In genomic region chr2:231000211-231000904, GRCh38 we compare ENCODE assay signal across 17 cellular contexts. TPM values are rescaled to one million over a fixed set of nuclear protein-coding genes. Genes with fewer than 3 reads are reported as not detected.
DNase-seq lines count a peak whose midpoint lies in the region; ATAC-seq and TF ChIP-seq lines count a peak whose summit lies in the region.
"Had no signal": no experiment of that assay in that cellular context is flagged by ENCODE, and none has a peak within 500 bp of the region (broad histone marks: within the 10 kb centered on the region; RNA-seq: fewer than 3 reads in every experiment).

No MANE protein-coding gene starts in this region.

- peak; percentile 55; the same call in 2 of the 3 replicates for ATAC-seq in SK-N-SH treated with all-trans-retinoic acid at 6 μM for 48 hours
- ATAC-seq: naive thymus-derived CD4-positive, alpha-beta T cell; stimulated activated memory B cell treated with anti-CD40 and anti-IgM and Interleukin-4, amounts not matched to agents 10 μg/mL and 1 μg/mL and 100 μg/mL, for 72 hours had no signal

- no peak overlapping the region for H3K4me3 ChIP-seq in kidney epithelial cell (ENCODE audit: low read depth, low read length)
- H3K4me3 ChIP-seq: right atrium auricular region, vagina had no signal

- peak; percentile 53 for DNase-seq in 8988T
- no peak for DNase-seq in kidney epithelial cell (ENCODE audit: low read depth)
- DNase-seq in activated effector memory CD4-positive, alpha-beta T cell treated with Interleukin-2 at 50 U/mL for 16 hours: no peak
- no peak for DNase-seq in cerebellum (ENCODE audit: low spot score)
- DNase-seq in GM19240 (ENCODE audit: insufficient read length, low spot score): no peak
- DNase-seq in effector CD8-positive, alpha-beta T cell (lab: John Stamatoyannopoulos, UW): no peak
- DNase-seq: EL; foreskin fibroblast; naive thymus-derived CD4-positive, alpha-beta T cell; NCI-H2081; stimulated activated CD4-positive, alpha-beta T cell treated with anti-CD3 and anti-CD28 coated beads, Interleukin-2, amount 100 ng/mL, for 48 hours had no signal

- no peaks in the 10 kb centered on the region for H3K36me3 ChIP-seq in kidney epithelial cell (ENCODE audit: control insufficient read depth, insufficient read depth, low read length)
- H3K36me3 ChIP-seq: right atrium auricular region, vagina had no signal

- H3K27me3 ChIP-seq in kidney epithelial cell (ENCODE audit: control insufficient read depth, insufficient read depth, low read length): peaks cover 14% of the 10 kb centered on the region
- H3K27me3 ChIP-seq: right atrium auricular region, vagina had no signal

- TF ChIP-seq CTCF in GM12873 (IDR thresholded peaks at IDR 0.05; ENCODE audit: insufficient read depth, low read depth, low read length, missing control alignments) (peak; percentile 13), kidney epithelial cell (IDR thresholded peaks at IDR 0.05; ENCODE audit: insufficient read depth, low read length, poor library complexity, severe bottlenecking) (peak; percentile 20)

TF ChIP-seq in SK-N-SH treated with all-trans-retinoic acid at 6 μM for 48 hours, 23 proteins besides CTCF, POLR2A, EP300 and RAD21:
- TF ChIP-seq ESRRG (CRISPR knock-in tag; IDR thresholded peaks at IDR 0.05) (no peak), PATZ1 (CRISPR knock-in tag; IDR thresholded peaks at IDR 0.05; ENCODE audit: borderline replicate concordance) (no peak), TOX (CRISPR knock-in tag; IDR thresholded peaks at IDR 0.05; ENCODE audit: borderline replicate concordance) (no peak), ISL1 (CRISPR knock-in tag; IDR thresholded peaks at IDR 0.05) (no peak), ZFP30 (CRISPR knock-in tag; IDR thresholded peaks at IDR 0.05) (no peak), OSR1 (CRISPR knock-in tag; IDR thresholded peaks at IDR 0.05) (no peak), ZNF8 (CRISPR knock-in tag; IDR thresholded peaks at IDR 0.05) (no peak), ZFP3 (CRISPR knock-in tag; IDR thresholded peaks at IDR 0.05) (no peak), SNAI2 (CRISPR knock-in tag; IDR thresholded peaks at IDR 0.05) (no peak), TSHZ2 (CRISPR knock-in tag; IDR thresholded peaks at IDR 0.05) (no peak), PPARA (CRISPR knock-in tag; IDR thresholded peaks at IDR 0.05; ENCODE audit: borderline replicate concordance) (no peak), CSDC2 (CRISPR knock-in tag; IDR thresholded peaks at IDR 0.05) (no peak), ZNF70 (CRISPR knock-in tag; IDR thresholded peaks at IDR 0.05) (no peak), ZC3H10 (CRISPR knock-in tag; IDR thresholded peaks at IDR 0.05) (no peak), GLIS3 (CRISPR knock-in tag; IDR thresholded peaks at IDR 0.05) (no peak), TCF4 (CRISPR knock-in tag; IDR thresholded peaks at IDR 0.05; ENCODE audit: borderline replicate concordance) (no peak), BACH2 (CRISPR knock-in tag; IDR thresholded peaks at IDR 0.05; ENCODE audit: borderline replicate concordance) (no peak)
- TF ChIP-seq, protein P1, sequence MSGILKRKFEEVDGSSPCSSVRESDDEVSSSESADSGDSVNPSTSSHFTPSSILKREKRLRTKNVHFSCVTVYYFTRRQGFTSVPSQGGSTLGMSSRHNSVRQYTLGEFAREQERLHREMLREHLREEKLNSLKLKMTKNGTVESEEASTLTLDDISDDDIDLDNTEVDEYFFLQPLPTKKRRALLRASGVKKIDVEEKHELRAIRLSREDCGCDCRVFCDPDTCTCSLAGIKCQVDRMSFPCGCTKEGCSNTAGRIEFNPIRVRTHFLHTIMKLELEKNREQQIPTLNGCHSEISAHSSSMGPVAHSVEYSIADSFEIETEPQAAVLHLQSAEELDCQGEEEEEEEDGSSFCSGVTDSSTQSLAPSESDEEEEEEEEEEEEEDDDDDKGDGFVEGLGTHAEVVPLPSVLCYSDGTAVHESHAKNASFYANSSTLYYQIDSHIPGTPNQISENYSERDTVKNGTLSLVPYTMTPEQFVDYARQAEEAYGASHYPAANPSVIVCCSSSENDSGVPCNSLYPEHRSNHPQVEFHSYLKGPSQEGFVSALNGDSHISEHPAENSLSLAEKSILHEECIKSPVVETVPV (CRISPR knock-in tag; IDR thresholded peaks at IDR 0.05): no peak
- TF ChIP-seq, protein P2, sequence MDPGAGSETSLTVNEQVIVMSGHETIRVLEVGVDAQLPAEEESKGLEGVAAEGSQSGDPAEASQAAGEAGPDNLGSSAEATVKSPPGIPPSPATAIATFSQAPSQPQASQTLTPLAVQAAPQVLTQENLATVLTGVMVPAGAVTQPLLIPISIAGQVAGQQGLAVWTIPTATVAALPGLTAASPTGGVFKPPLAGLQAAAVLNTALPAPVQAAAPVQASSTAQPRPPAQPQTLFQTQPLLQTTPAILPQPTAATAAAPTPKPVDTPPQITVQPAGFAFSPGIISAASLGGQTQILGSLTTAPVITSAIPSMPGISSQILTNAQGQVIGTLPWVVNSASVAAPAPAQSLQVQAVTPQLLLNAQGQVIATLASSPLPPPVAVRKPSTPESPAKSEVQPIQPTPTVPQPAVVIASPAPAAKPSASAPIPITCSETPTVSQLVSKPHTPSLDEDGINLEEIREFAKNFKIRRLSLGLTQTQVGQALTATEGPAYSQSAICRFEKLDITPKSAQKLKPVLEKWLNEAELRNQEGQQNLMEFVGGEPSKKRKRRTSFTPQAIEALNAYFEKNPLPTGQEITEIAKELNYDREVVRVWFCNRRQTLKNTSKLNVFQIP (CRISPR knock-in tag; IDR thresholded peaks at IDR 0.05; ENCODE audit: borderline replicate concordance, low read depth): no peak
- TF ChIP-seq, protein P3, sequence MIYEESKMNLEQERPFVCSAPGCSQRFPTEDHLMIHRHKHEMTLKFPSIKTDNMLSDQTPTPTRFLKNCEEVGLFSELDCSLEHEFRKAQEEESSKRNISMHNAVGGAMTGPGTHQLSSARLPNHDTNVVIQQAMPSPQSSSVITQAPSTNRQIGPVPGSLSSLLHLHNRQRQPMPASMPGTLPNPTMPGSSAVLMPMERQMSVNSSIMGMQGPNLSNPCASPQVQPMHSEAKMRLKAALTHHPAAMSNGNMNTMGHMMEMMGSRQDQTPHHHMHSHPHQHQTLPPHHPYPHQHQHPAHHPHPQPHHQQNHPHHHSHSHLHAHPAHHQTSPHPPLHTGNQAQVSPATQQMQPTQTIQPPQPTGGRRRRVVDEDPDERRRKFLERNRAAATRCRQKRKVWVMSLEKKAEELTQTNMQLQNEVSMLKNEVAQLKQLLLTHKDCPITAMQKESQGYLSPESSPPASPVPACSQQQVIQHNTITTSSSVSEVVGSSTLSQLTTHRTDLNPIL (CRISPR knock-in tag; IDR thresholded peaks at IDR 0.05; ENCODE audit: low read depth): no peak

RNA-seq across cellular contexts. Expression of gene SPATA3, which starts 4.4 kb away (rescaled TPM):
- total RNA-seq in kidney epithelial cell (not detected in 2 replicates), cerebellum (not detected)
- total RNA-seq: activated T-helper 1 cell treated with anti-CD3 and anti-CD28 coated beads, Interleukin-12 subunit alpha, Interleukin-12 subunit beta, Interleukin-2, Interleukin-4 antibody, amounts not matched to agents 30 ng/mL and 10 ng/mL and 1 ng/mL, durations not matched to agents 14 hours and 24 hours and 36 hours; naive thymus-derived CD4-positive, alpha-beta T cell; right atrium auricular region; vagina had no signal

RNA-seq across cellular contexts. Expression of gene C2orf72, which starts 37.0 kb away (rescaled TPM):
- total RNA-seq in kidney epithelial cell: 0.63 and 1.3 TPM in 2 replicates
- 16.1 TPM for total RNA-seq in cerebellum
- total RNA-seq: activated T-helper 1 cell treated with anti-CD3 and anti-CD28 coated beads, Interleukin-12 subunit alpha, Interleukin-12 subunit beta, Interleukin-2, Interleukin-4 antibody, amounts not matched to agents 30 ng/mL and 10 ng/mL and 1 ng/mL, durations not matched to agents 14 hours and 24 hours and 36 hours had no signal

RNA-seq across cellular contexts. Expression of gene PSMD1, which starts 56.3 kb away (rescaled TPM):
- total RNA-seq in kidney epithelial cell (73.1 and 77.2 TPM in 2 replicates), cerebellum (80.6 TPM)
